ENCODE assay signal across 17 cellular contexts in genomic region chr7:132083126-132084123, GRCh38.
"Had no signal": no experiment of that assay in that cellular context is flagged by ENCODE, and none has a peak within 500 bp of the region (broad histone marks: within the 10 kb centered on the region; RNA-seq: fewer than 3 reads in every experiment).

No MANE protein-coding gene starts in this region.

- H3K9me3 Mint-ChIP-seq: mesothelial cell of epicardium; natural killer cell; stimulated activated naive B cell treated with anti-CD40 and anti-IgM and Interleukin-4, amounts not matched to agents 10 μg/mL and 1 μg/mL and 100 μg/mL, for 72 hours; type B pancreatic cell had no signal

- DNase-seq: effector memory CD4-positive, alpha-beta T cell; gastrocnemius medialis; islet precursor cell; mammary epithelial cell; natural killer cell; sigmoid colon; stimulated activated CD4-positive, alpha-beta T cell treated with anti-CD3 and anti-CD28 coated beads, Interleukin-2, amount 100 ng/mL, for 24 hours; stimulated activated CD4-positive, alpha-beta T cell treated with anti-CD3 and anti-CD28 coated beads, Interleukin-4, amount 100 ng/mL, for 4 hours; stimulated activated naive B cell treated with anti-CD40 and anti-IgM and Interleukin-4, amounts not matched to agents 10 μg/mL and 1 μg/mL and 100 μg/mL, for 72 hours had no signal

- H3K4me3 ChIP-seq: esophagus muscularis mucosa, gastrocnemius medialis, right atrium auricular region, sigmoid colon, skin epidermis had no signal

- H3K27me3 ChIP-seq: esophagus muscularis mucosa, gastrocnemius medialis, neutrophil, right atrium auricular region, sigmoid colon had no signal

- H3K36me3 Mint-ChIP-seq: mesothelial cell of epicardium; natural killer cell; stimulated activated naive B cell treated with anti-CD40 and anti-IgM and Interleukin-4, amounts not matched to agents 10 μg/mL and 1 μg/mL and 100 μg/mL, for 72 hours; type B pancreatic cell had no signal

- H3K9me3 ChIP-seq: esophagus muscularis mucosa, gastrocnemius medialis, neutrophil, right atrium auricular region, sigmoid colon had no signal

- FAIRE-seq: urothelium cell line had no signal

- H3K36me3 ChIP-seq: esophagus muscularis mucosa, gastrocnemius medialis, neutrophil, right atrium auricular region, sigmoid colon had no signal

- H3K27ac Mint-ChIP-seq: mesothelial cell of epicardium; natural killer cell; stimulated activated naive B cell treated with anti-CD40 and anti-IgM and Interleukin-4, amounts not matched to agents 10 μg/mL and 1 μg/mL and 100 μg/mL, for 72 hours; type B pancreatic cell had no signal

- H3K4me3 Mint-ChIP-seq: mesothelial cell of epicardium; natural killer cell; stimulated activated naive B cell treated with anti-CD40 and anti-IgM and Interleukin-4, amounts not matched to agents 10 μg/mL and 1 μg/mL and 100 μg/mL, for 72 hours; type B pancreatic cell had no signal

- H3K27ac ChIP-seq: epithelial cell of prostate, gastrocnemius medialis, neutrophil, right atrium auricular region, sigmoid colon, skin epidermis had no signal

- H3K4me1 Mint-ChIP-seq: natural killer cell; stimulated activated naive B cell treated with anti-CD40 and anti-IgM and Interleukin-4, amounts not matched to agents 10 μg/mL and 1 μg/mL and 100 μg/mL, for 72 hours had no signal
